Comparison of ENCODE assay signal across 11 cellular contexts in the genomic region with DNA sequence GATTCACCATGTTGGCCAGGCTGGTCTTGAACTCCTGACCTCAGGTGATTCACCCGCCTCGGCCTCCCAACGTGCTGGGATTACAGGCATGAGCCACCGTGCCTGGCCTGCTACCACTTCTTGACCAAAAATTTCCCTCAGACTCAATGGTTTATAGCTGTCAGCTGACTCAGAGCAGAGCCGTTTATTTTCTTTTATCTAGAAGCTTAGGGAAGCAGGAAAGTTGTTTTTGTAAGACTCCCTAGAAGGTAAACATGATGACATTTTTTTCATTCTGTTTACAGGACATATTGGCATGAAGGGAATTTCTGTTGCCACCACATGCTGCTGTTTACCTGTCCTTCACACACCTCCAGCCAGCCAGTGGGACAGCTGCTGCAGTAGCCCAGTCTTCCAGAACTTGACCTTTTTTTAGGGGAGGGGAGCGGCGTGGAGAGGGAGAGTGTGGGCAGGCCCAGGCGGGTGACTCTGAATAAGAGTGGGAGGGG. TPM values are rescaled to one million over a fixed set of nuclear protein-coding genes. Genes with fewer than 3 reads are reported as not detected.
DNase-seq lines count a peak whose midpoint lies in the region; TF ChIP-seq lines count a peak whose summit lies in the region.
"Had no signal": no experiment of that assay in that cellular context is flagged by ENCODE, and none has a peak within 500 bp of the region (broad histone marks: within the 10 kb centered on the region; RNA-seq: fewer than 3 reads in every experiment).

No MANE protein-coding gene starts in this region.

- peak overlapping the region; percentile 33 for H3K27ac ChIP-seq in epithelial cell of prostate

- TF ChIP-seq CTCF in GM13977 (IDR thresholded peaks at IDR 0.05; ENCODE audit: extremely low read depth, insufficient read depth, missing control alignments): no peak

- in situ Hi-C loops in GM13977 (cut with MboI; ENCODE audit: low pct_unique_long_range_greater_than_20kb, low sequenced_read_pairs, unreplicated experiment): no loop called here

- DNase-seq in NCI-H2029 (lab: John Stamatoyannopoulos, UW) (peak; percentile 35), NCI-H2029 treated with DMSO at 0.1 percent for 48 hours (lab: John Stamatoyannopoulos, UW) (no peak), LoVo (ENCODE audit: low spot score) (peak; percentile 79), epithelial cell of prostate (ENCODE audit: low read depth, low spot score) (peak; percentile 55), renal cortical epithelial cell (ENCODE audit: low read depth) (peak; percentile 98), ecto neural progenitor cell (ENCODE audit: low spot score) (no peak), GM13977 (ENCODE audit: low spot score) (no peak), putamen (ENCODE audit: low spot score) (no peak)
- DNase-seq: 8988T, cerebellar nuclear complex, T-helper 2 cell had no signal

RNA-seq across cellular contexts. Expression of a gene that starts 56.1 kb away (rescaled TPM):
- 120 and 214 TPM in 2 replicates for total RNA-seq in renal cortical epithelial cell

Comparison
In these comparisons a context has a peak if more than half of its experiments do, and no peak if none do; other contexts are left out.
1. DNase-seq: peak in NCI-H2029 (single experiment), LoVo (single experiment), epithelial cell of prostate (single experiment) and renal cortical epithelial cell (single experiment); none in NCI-H2029 treated with DMSO at 0.1 percent for 48 hours (single experiment), ecto neural progenitor cell (single experiment), GM13977 (single experiment) and putamen (single experiment).